In the genomic region with DNA sequence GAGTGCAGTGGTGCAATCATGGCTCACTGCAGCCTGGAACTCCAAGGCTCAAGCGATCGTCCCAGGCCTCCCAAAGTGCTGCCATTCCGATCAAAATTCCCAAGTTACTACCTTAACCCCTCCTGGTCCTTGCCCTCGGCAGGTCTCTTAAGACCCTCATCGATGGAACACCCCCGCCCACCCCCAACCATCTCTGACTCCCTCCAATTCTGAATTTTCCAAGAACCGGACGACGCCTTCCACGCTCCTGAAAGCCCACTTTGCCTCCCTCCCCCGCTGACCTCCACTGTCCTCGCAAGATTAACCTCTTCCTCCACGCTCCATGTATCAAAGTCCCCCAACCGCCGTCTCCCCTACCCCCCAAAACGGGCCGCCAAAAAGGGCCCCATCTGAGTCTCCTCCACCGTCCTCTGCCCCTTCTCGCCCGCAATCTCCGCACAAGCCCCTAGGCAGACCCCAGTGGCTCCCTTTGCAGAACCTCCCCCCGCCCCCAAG, we compare ENCODE assay signal across 8 cellular contexts. TPM values are rescaled to one million over a fixed set of nuclear protein-coding genes. Genes with fewer than 3 reads are reported as not detected.
DNase-seq lines count a peak whose midpoint lies in the region; ATAC-seq and TF ChIP-seq lines count a peak whose summit lies in the region.

No MANE protein-coding gene starts in this region.

- RAD21 ChIA-PET in HCT116 (lab: Charles Lee; ENCODE audit: low non-redundant PET in 1 of 2, low total read pairs in 2 of 2, uncharacterized antibody in 2 of 2, unreplicated experiment in 2 of 2) = interaction anchor here in 1 of 2 experiments (1.2 kb wide), 1 partner anchor 118 kb away, joined by 7 read pairs; no protein-coding TSS in a partner anchor

- peaks cover 57% of the 10 kb centered on the region for H3K79me2 ChIP-seq in HCT116 (ENCODE audit: insufficient read depth, low read length)

- H3K27me3 ChIP-seq in HCT116 (ENCODE audit: insufficient read depth, low read length) = no peaks in the 10 kb centered on the region
- H3K27me3 ChIP-seq in iPS DF 6.9 (ENCODE audit: control insufficient read depth, insufficient read depth, low read length) = no peaks in the 10 kb centered on the region

- peak overlapping the region; percentile 78 for H3K27ac Mint-ChIP-seq in activated CD8-positive, alpha-beta T cell treated with anti-CD3 and anti-CD28 coated beads for 36 hours
- peak overlapping the region; percentile 90 for H3K27ac Mint-ChIP-seq in stimulated activated effector memory CD8-positive, alpha-beta T cell treated with anti-CD3 and anti-CD28 coated beads, Interleukin-12 subunit alpha, Interleukin-12 subunit beta, amount 100 ng/mL, for 72 hours

- no peak for ATAC-seq in HCT116
- no peak for ATAC-seq in activated CD8-positive, alpha-beta T cell treated with anti-CD3 and anti-CD28 coated beads for 36 hours
- peak; percentile 9 for ATAC-seq in stimulated activated effector memory CD8-positive, alpha-beta T cell treated with anti-CD3 and anti-CD28 coated beads, Interleukin-12 subunit alpha, Interleukin-12 subunit beta, amount 100 ng/mL, for 72 hours
- no peak for ATAC-seq in HG03378 (IDR thresholded peaks at IDR 0.05; ENCODE audit: unreplicated experiment)
- ATAC-seq in GM19455 (IDR thresholded peaks at IDR 0.05; ENCODE audit: unreplicated experiment) = no peak
- no peak for ATAC-seq in GM18868 (IDR thresholded peaks at IDR 0.05; ENCODE audit: unreplicated experiment)

- H3K4me2 ChIP-seq in HCT116 (ENCODE audit: low read length) = peak overlapping the region; percentile 83

- no peak for DNase-seq in HCT116 (ENCODE audit: low read depth, low spot score)
- DNase-seq in activated CD8-positive, alpha-beta T cell treated with anti-CD3 and anti-CD28 coated beads for 36 hours = no peak
- DNase-seq in iPS DF 6.9 (ENCODE audit: low read depth, low spot score) = no peak
- no peak for DNase-seq in stimulated activated effector memory CD8-positive, alpha-beta T cell treated with anti-CD3 and anti-CD28 coated beads, Interleukin-12 subunit alpha, Interleukin-12 subunit beta, amount 100 ng/mL, for 72 hours (ENCODE audit: low spot score in 2 of 2)
- DNase-seq in activated CD4-positive, alpha-beta T cell treated with anti-CD3 and anti-CD28 coated beads, Interleukin-2, amount 50 U/mL, for 4 hours = no peak

- H3K4me3 Mint-ChIP-seq in activated CD8-positive, alpha-beta T cell treated with anti-CD3 and anti-CD28 coated beads for 36 hours = peak overlapping the region; percentile 87
- H3K4me3 Mint-ChIP-seq in stimulated activated effector memory CD8-positive, alpha-beta T cell treated with anti-CD3 and anti-CD28 coated beads, Interleukin-12 subunit alpha, Interleukin-12 subunit beta, amount 100 ng/mL, for 72 hours = peak overlapping the region; percentile 91

- peak overlapping the region; percentile 82 to 96 for H3K4me3 ChIP-seq in HCT116 (replicated peaks in 1 of 2; ENCODE audit: low read depth in 1 of 2, low read length in 2 of 2)
- H3K4me3 ChIP-seq in iPS DF 6.9 (ENCODE audit: low read length) = peak overlapping the region; percentile 83

- TF ChIP-seq RAD21 in HCT116 (IDR thresholded peaks at IDR 0.05; ENCODE audit: low read depth) = no peak

- POLR2A ChIA-PET in HCT116 (lab: Charles Lee) = interaction anchor here (1.0 to 5.4 kb wide), 6 partner anchors 10 to 118 kb away, joined by 4 to 60 read pairs (median 5); partner anchors contain the start of gene EEF2
- POLR2A ChIA-PET in activated CD8-positive, alpha-beta T cell treated with anti-CD3 and anti-CD28 coated beads for 36 hours (lab: Charles Lee) = interaction anchor here (2.5 to 3.2 kb wide), 2 partner anchors 12 to 17 kb away, joined by 10 to 131 read pairs; partner anchors contain the start of gene EEF2

- no peak for TF ChIP-seq POLR2A in HCT116 (IDR thresholded peaks at IDR 0.05; ENCODE audit: borderline replicate concordance, extremely low read depth, insufficient read depth, insufficient read length)

- TF ChIP-seq CTCF in HCT116 (IDR thresholded peaks at IDR 0.05 in 2 of 3, conservative IDR thresholded peaks at IDR 0.05 in 1 of 3; ENCODE audit: borderline replicate concordance in 1 of 3, insufficient read depth in 1 of 3, low read depth in 2 of 3, low read length in 2 of 3) = no peak
- TF ChIP-seq CTCF in activated CD8-positive, alpha-beta T cell treated with anti-CD3 and anti-CD28 coated beads for 36 hours (IDR thresholded peaks at IDR 0.05) = no peak

- H3K27ac ChIP-seq in HCT116 (ENCODE audit: low read depth, low read length) (peak overlapping the region; percentile 76), iPS DF 6.9 (ENCODE audit: low read length) (no peak overlapping the region)

- no CpG with 5 or more reads among the region's 22 CpGs for WGBS in iPS DF 6.9 (ENCODE audit: insufficient coverage, insufficient read length)

- H2AFZ ChIP-seq in HCT116 (ENCODE audit: low read depth, low read length, poor library complexity, severe bottlenecking) = no peak overlapping the region

- no peaks in the 10 kb centered on the region for H3K9me2 ChIP-seq in HCT116 (ENCODE audit: insufficient read depth)

- H3K9me3 Mint-ChIP-seq in activated CD8-positive, alpha-beta T cell treated with anti-CD3 and anti-CD28 coated beads for 36 hours = no peaks in the 10 kb centered on the region
- no peaks in the 10 kb centered on the region for H3K9me3 Mint-ChIP-seq in stimulated activated effector memory CD8-positive, alpha-beta T cell treated with anti-CD3 and anti-CD28 coated beads, Interleukin-12 subunit alpha, Interleukin-12 subunit beta, amount 100 ng/mL, for 72 hours

- H3K27me3 Mint-ChIP-seq in activated CD8-positive, alpha-beta T cell treated with anti-CD3 and anti-CD28 coated beads for 36 hours = no peaks in the 10 kb centered on the region

- H3K9me3 ChIP-seq in HCT116 (ENCODE audit: control insufficient read depth in 1 of 2, insufficient read depth in 1 of 2, low read depth in 1 of 2, low read length in 2 of 2) = no peaks in the 10 kb centered on the region
- H3K9me3 ChIP-seq in iPS DF 6.9 (ENCODE audit: control insufficient read depth, insufficient read depth, low read length) = no peaks in the 10 kb centered on the region

- H3K4me1 Mint-ChIP-seq in activated CD8-positive, alpha-beta T cell treated with anti-CD3 and anti-CD28 coated beads for 36 hours (ENCODE audit: low read depth) = peaks cover 24% of the 10 kb centered on the region
- H3K4me1 Mint-ChIP-seq in stimulated activated effector memory CD8-positive, alpha-beta T cell treated with anti-CD3 and anti-CD28 coated beads, Interleukin-12 subunit alpha, Interleukin-12 subunit beta, amount 100 ng/mL, for 72 hours = peaks cover 29% of the 10 kb centered on the region

- intact Hi-C loops in HCT116 (cut with micrococcal nuclease) = loop anchor here (2.0 kb wide), 1 partner anchor 118 kb away; no protein-coding TSS in a partner anchor
- intact Hi-C loops in activated CD8-positive, alpha-beta T cell treated with anti-CD3 and anti-CD28 coated beads for 36 hours (cut with micrococcal nuclease) = no loop called here

- CTCF ChIA-PET in HCT116 (lab: Charles Lee) = interaction anchor here (0.9 to 1.8 kb wide), 5 partner anchors 15 to 121 kb away, joined by 4 to 14 read pairs (median 8); partner anchors contain the start of gene EEF2
- CTCF ChIA-PET in activated CD8-positive, alpha-beta T cell treated with anti-CD3 and anti-CD28 coated beads for 36 hours (lab: Charles Lee) = interaction anchor here (0.6 to 3.9 kb wide), 3 partner anchors 15 to 88 kb away, joined by 3 to 16 read pairs (median 8); partner anchors contain the start of gene EEF2

- H4K20me1 ChIP-seq in HCT116 (ENCODE audit: insufficient read depth) = no peaks in the 10 kb centered on the region; the same call in 1 of the 2 replicates

- H3K4me1 ChIP-seq in HCT116 (ENCODE audit: control insufficient read depth in 1 of 2, insufficient read depth in 2 of 2, low read length in 2 of 2) (peaks cover 15 to 30% of the 10 kb centered on the region in 2 experiments), iPS DF 6.9 (ENCODE audit: control insufficient read depth, insufficient read depth, low read length) (peaks cover 3% of the 10 kb centered on the region)

- no TSS peak for BruUV-seq in HCT116 (replicated peaks; lab: Mats Ljungman, UMichigan)

- peaks cover 6% of the 10 kb centered on the region for H3K36me3 Mint-ChIP-seq in activated CD8-positive, alpha-beta T cell treated with anti-CD3 and anti-CD28 coated beads for 36 hours (ENCODE audit: low read depth)
- H3K36me3 Mint-ChIP-seq in stimulated activated effector memory CD8-positive, alpha-beta T cell treated with anti-CD3 and anti-CD28 coated beads, Interleukin-12 subunit alpha, Interleukin-12 subunit beta, amount 100 ng/mL, for 72 hours = peaks cover 75% of the 10 kb centered on the region

- peak overlapping the region; percentile 99 for H3K9ac ChIP-seq in HCT116 (ENCODE audit: low read length)

- H3K36me3 ChIP-seq in HCT116 (ENCODE audit: control insufficient read depth in 1 of 2, insufficient read depth in 2 of 2, low read length in 2 of 2) (peaks cover 6 to 25% of the 10 kb centered on the region in 2 experiments; a peak in 1 of 4 replicates), iPS DF 6.9 (ENCODE audit: control insufficient read depth, insufficient read depth, low read length) (peaks cover 8% of the 10 kb centered on the region)

TF ChIP-seq in HCT116, 20 proteins besides CTCF, POLR2A, EP300 and RAD21 (continues in another document):
- TF ChIP-seq ATF3 (IDR thresholded peaks at IDR 0.05) = no peak
- no peak for TF ChIP-seq SRF (IDR thresholded peaks at IDR 0.05; ENCODE audit: low read depth)

RNA-seq across cellular contexts. Expression of gene DAPK3, which starts 0.5 kb away (rescaled TPM):
- total RNA-seq in HCT116 (2021; ENCODE audit: unreplicated experiment) = 54.8 TPM
- 48.0 and 62.1 TPM in 2 replicates for polyA plus RNA-seq in HCT116 (2012)
- 10 to 100 TPM; 27.2 to 27.5 TPM for total RNA-seq in activated CD8-positive, alpha-beta T cell treated with anti-CD3 and anti-CD28 coated beads for 36 hours

RNA-seq across cellular contexts. Expression of gene EEF2, which starts 14.9 kb away (rescaled TPM):
- 3,796 TPM for total RNA-seq in HCT116 (2021; ENCODE audit: unreplicated experiment)
- polyA plus RNA-seq in HCT116 (2012) = 3,320 and 3,735 TPM in 2 replicates
- 1,000 to 10,000 TPM; 3,533 to 3,625 TPM for total RNA-seq in activated CD8-positive, alpha-beta T cell treated with anti-CD3 and anti-CD28 coated beads for 36 hours

RNA-seq across cellular contexts. Expression of gene PIAS4, which starts 37.2 kb away (rescaled TPM):
- 28.4 TPM for total RNA-seq in HCT116 (2021; ENCODE audit: unreplicated experiment)
- 15.6 and 19.9 TPM in 2 replicates for polyA plus RNA-seq in HCT116 (2012)
- 10 to 100 TPM; 22.2 TPM for total RNA-seq in activated CD8-positive, alpha-beta T cell treated with anti-CD3 and anti-CD28 coated beads for 36 hours

RNA-seq across cellular contexts. Expression of gene NMRK2, which starts 37.5 kb away (rescaled TPM):
- not detected for total RNA-seq in HCT116 (2021; ENCODE audit: unreplicated experiment)
- not detected in 2 replicates for polyA plus RNA-seq in HCT116 (2012)
- total RNA-seq in activated CD8-positive, alpha-beta T cell treated with anti-CD3 and anti-CD28 coated beads for 36 hours = not detected
